Comparison of ENCODE assay signal across 12 cellular contexts in the genomic region with DNA sequence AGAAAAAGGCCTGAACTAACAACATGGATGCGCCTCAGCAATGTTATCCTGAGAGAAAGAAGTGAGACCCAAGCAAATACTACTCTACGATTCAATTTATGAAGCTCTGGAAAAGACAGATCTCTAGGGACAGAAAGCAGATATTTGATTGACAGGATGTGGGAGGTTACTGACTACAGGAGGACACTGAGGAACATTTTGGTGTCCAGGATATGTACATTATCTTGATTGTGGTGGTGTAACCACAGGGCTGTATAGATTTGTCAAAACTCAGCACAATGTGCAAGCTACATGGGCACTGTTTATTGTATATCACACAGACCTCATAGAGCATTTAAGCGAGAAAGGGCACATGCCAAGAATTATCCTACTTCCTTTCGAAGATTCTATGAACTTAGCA.
DNase-seq lines count a peak whose midpoint lies in the region; ATAC-seq, FAIRE-seq and TF ChIP-seq lines count a peak whose summit lies in the region.
"Had no signal": no experiment of that assay in that cellular context is flagged by ENCODE, and none has a peak within 500 bp of the region (broad histone marks: within the 10 kb centered on the region; RNA-seq: fewer than 3 reads in every experiment).

No MANE protein-coding gene starts in this region.

- no peak overlapping the region for H3K27ac ChIP-seq in K562 (ENCODE audit: extremely low read depth, low read depth, low read length)
- H3K27ac ChIP-seq: 22Rv1, HL-60 had no signal

- H3K4me1 Mint-ChIP-seq in activated CD4-positive, alpha-beta memory T cell treated with anti-CD3 and anti-CD28 coated beads, Interleukin-2, amount 10 ng/mL, durations not matched to agents 7 days and 5 days, result peaks cover 46% of the 10 kb centered on the region
- H3K4me1 Mint-ChIP-seq in activated CD4-positive, alpha-beta memory T cell treated with anti-CD3 and anti-CD28 coated beads for 36 hours (ENCODE audit: low read depth), result peaks cover 37% of the 10 kb centered on the region
- peaks cover 9% of the 10 kb centered on the region for H3K4me1 Mint-ChIP-seq in type B pancreatic cell (ENCODE audit: unreplicated experiment)

- BruUV-seq in K562 (replicated peaks; lab: Mats Ljungman, UMichigan), result no TSS peak

- TF ChIP-seq EP300 in K562 (IDR thresholded peaks at IDR 0.05; ENCODE audit: low read length), result no peak

- TF ChIP-seq RAD21 in K562 (CRISPR knock-in tag; conservative IDR thresholded peaks at IDR 0.05 in 1 of 2, IDR thresholded peaks at IDR 0.05 in 1 of 2), result no peak

- intact Hi-C loops in activated CD4-positive, alpha-beta memory T cell treated with anti-CD3 and anti-CD28 coated beads for 36 hours (cut with micrococcal nuclease), result no loop called here
- intact Hi-C loops in K562 (cut with micrococcal nuclease), result no loop called here

- H3K27me3 ChIP-seq in K562 (ENCODE audit: control insufficient read depth in 2 of 2, insufficient read depth in 2 of 2, low read length in 2 of 2), result no peaks in the 10 kb centered on the region

- no peaks in the 10 kb centered on the region for H3K9me1 ChIP-seq in K562 (ENCODE audit: control insufficient read depth, insufficient read depth, low read length)

- POLR2A ChIA-PET in activated CD4-positive, alpha-beta memory T cell treated with anti-CD3 and anti-CD28 coated beads, Interleukin-2, amount 10 ng/mL, durations not matched to agents 7 days and 5 days (lab: Charles Lee), result interaction anchor here (0.7 kb wide), 1 partner anchor 32 kb away, joined by 3 read pairs; no protein-coding TSS in a partner anchor
- POLR2A ChIA-PET in activated CD4-positive, alpha-beta memory T cell treated with anti-CD3 and anti-CD28 coated beads for 36 hours (lab: Charles Lee), result no interaction called here
- POLR2A ChIA-PET in K562 (lab: Yijun Ruan, JAX), result no interaction called here

- H3K4me1 ChIP-seq in K562 (replicated peaks in 1 of 2; ENCODE audit: control insufficient read depth in 2 of 2, insufficient read depth in 2 of 2, low read length in 2 of 2), result no peaks in the 10 kb centered on the region

- H3K9ac ChIP-seq in K562 (ENCODE audit: insufficient read depth in 1 of 2, low read depth in 2 of 2, low read length in 2 of 2), result no peak overlapping the region

- FAIRE-seq in D721Med (lab: Jason Lieb, UNC) (peak; percentile 97), K562 (lab: Jason Lieb, UNC) (no peak)

- peaks cover 6% of the 10 kb centered on the region for H3K36me3 Mint-ChIP-seq in activated CD4-positive, alpha-beta memory T cell treated with anti-CD3 and anti-CD28 coated beads, Interleukin-2, amount 10 ng/mL, durations not matched to agents 7 days and 5 days (ENCODE audit: low read depth)
- no peaks in the 10 kb centered on the region for H3K36me3 Mint-ChIP-seq in activated CD4-positive, alpha-beta memory T cell treated with anti-CD3 and anti-CD28 coated beads for 36 hours
- H3K36me3 Mint-ChIP-seq in type B pancreatic cell, result no peaks in the 10 kb centered on the region

- TF ChIP-seq CTCF in D721Med (IDR thresholded peaks at IDR 0.05; ENCODE audit: insufficient read depth, missing control alignments) (no peak), NB4 (IDR thresholded peaks at IDR 0.05; ENCODE audit: low read depth, low read length) (no peak), K562 (IDR thresholded peaks at IDR 0.05 in 2 of 3, conservative IDR thresholded peaks at IDR 0.05 in 1 of 3; ENCODE audit: insufficient read depth in 2 of 3, low read depth in 1 of 3, low read length in 3 of 3) (no peak), type B pancreatic cell (conservative IDR thresholded peaks at IDR 0.05) (no peak), GM20000 (IDR thresholded peaks at IDR 0.05; ENCODE audit: extremely low read depth, missing control alignments) (no peak)

- no peaks in the 10 kb centered on the region for H3K36me3 ChIP-seq in K562 (ENCODE audit: control insufficient read depth, insufficient read depth, low read length)

- H2AFZ ChIP-seq in K562 (ENCODE audit: low read depth, low read length), result no peak overlapping the region

- H3K4me3 Mint-ChIP-seq in activated CD4-positive, alpha-beta memory T cell treated with anti-CD3 and anti-CD28 coated beads, Interleukin-2, amount 10 ng/mL, durations not matched to agents 7 days and 5 days, result no peak overlapping the region
- no peak overlapping the region for H3K4me3 Mint-ChIP-seq in activated CD4-positive, alpha-beta memory T cell treated with anti-CD3 and anti-CD28 coated beads for 36 hours
- H3K4me3 Mint-ChIP-seq in type B pancreatic cell, result no peak overlapping the region

- H4K20me1 ChIP-seq in K562 (replicated peaks; ENCODE audit: control insufficient read depth, insufficient read depth, low read length), result no peaks in the 10 kb centered on the region

- TF ChIP-seq POLR2A in NB4 (IDR thresholded peaks at IDR 0.05; ENCODE audit: extremely low read depth, insufficient read length) (no peak), K562 (conservative IDR thresholded peaks at IDR 0.05) (no peak)

- no peaks in the 10 kb centered on the region for H3K9me3 ChIP-seq in K562 (replicated peaks; ENCODE audit: control insufficient read depth, insufficient read depth, low read depth, low read length)

- in situ Hi-C loops in K562 (cut with MboI), result no loop called here

- H3K4me3 ChIP-seq in NB4 (ENCODE audit: low read depth, low read length) (no peak overlapping the region), K562 (no peak overlapping the region)

- H3K4me2 ChIP-seq in K562 (ENCODE audit: insufficient read depth, low read length), result no peak overlapping the region

- H3K27ac Mint-ChIP-seq in activated CD4-positive, alpha-beta memory T cell treated with anti-CD3 and anti-CD28 coated beads, Interleukin-2, amount 10 ng/mL, durations not matched to agents 7 days and 5 days, result peak overlapping the region; percentile 13
- H3K27ac Mint-ChIP-seq in activated CD4-positive, alpha-beta memory T cell treated with anti-CD3 and anti-CD28 coated beads for 36 hours, result no peak overlapping the region
- H3K27ac Mint-ChIP-seq in type B pancreatic cell, result no peak overlapping the region

- H3K9me3 Mint-ChIP-seq in activated CD4-positive, alpha-beta memory T cell treated with anti-CD3 and anti-CD28 coated beads, Interleukin-2, amount 10 ng/mL, durations not matched to agents 7 days and 5 days, result no peaks in the 10 kb centered on the region
- no peaks in the 10 kb centered on the region for H3K9me3 Mint-ChIP-seq in activated CD4-positive, alpha-beta memory T cell treated with anti-CD3 and anti-CD28 coated beads for 36 hours
- no peaks in the 10 kb centered on the region for H3K9me3 Mint-ChIP-seq in type B pancreatic cell

- CTCF ChIA-PET in activated CD4-positive, alpha-beta memory T cell treated with anti-CD3 and anti-CD28 coated beads, Interleukin-2, amount 10 ng/mL, durations not matched to agents 7 days and 5 days (lab: Charles Lee), result no interaction called here
- CTCF ChIA-PET in activated CD4-positive, alpha-beta memory T cell treated with anti-CD3 and anti-CD28 coated beads for 36 hours (lab: Charles Lee), result no interaction called here
- CTCF ChIA-PET in K562 (lab: Yijun Ruan, JAX; ENCODE audit: low intra/inter-chr PET ratio), result no interaction called here

- no peaks in the 10 kb centered on the region for H3K27me3 Mint-ChIP-seq in activated CD4-positive, alpha-beta memory T cell treated with anti-CD3 and anti-CD28 coated beads, Interleukin-2, amount 10 ng/mL, durations not matched to agents 7 days and 5 days
- H3K27me3 Mint-ChIP-seq in activated CD4-positive, alpha-beta memory T cell treated with anti-CD3 and anti-CD28 coated beads for 36 hours, result no peaks in the 10 kb centered on the region
- H3K27me3 Mint-ChIP-seq in type B pancreatic cell, result no peaks in the 10 kb centered on the region

- no peak for ATAC-seq in K562

- WGBS in K562 (ENCODE audit: insufficient coverage, low coverage, missing lambda C conversion rate), result 28% methylated on average over 4 of the region's 4 CpGs

- no peak for DNase-seq in activated CD4-positive, alpha-beta memory T cell treated with anti-CD3 and anti-CD28 coated beads, Interleukin-2, amount 10 ng/mL, durations not matched to agents 7 days and 5 days
- no peak for DNase-seq in activated CD4-positive, alpha-beta memory T cell treated with anti-CD3 and anti-CD28 coated beads for 36 hours
- no peak for DNase-seq in D721Med (ENCODE audit: insufficient read length, low spot score)
- peak; percentile 9 for DNase-seq in NB4 (ENCODE audit: low read depth)
- no peak for DNase-seq in K562 (ENCODE audit: extremely low read depth in 1 of 4, low spot score in 3 of 4)
- DNase-seq in type B pancreatic cell (ENCODE audit: extremely low spot score, unreplicated experiment), result no peak
- DNase-seq in GM20000 (ENCODE audit: low spot score), result no peak
- DNase-seq in hepatic stellate cell (ENCODE audit: low spot score), result no peak
- DNase-seq: DMS 273 treated with DMSO at 0.1 percent for 48 hours, HCEC 1CT had no signal

- H3K79me2 ChIP-seq in K562 (ENCODE audit: control insufficient read depth, insufficient read depth, low read length), result no peaks in the 10 kb centered on the region

TF ChIP-seq in K562, 482 proteins besides CTCF, POLR2A, EP300 and RAD21:
- no peak for TF ChIP-seq BRF1 (IDR thresholded peaks at IDR 0.05; ENCODE audit: borderline replicate concordance, extremely low read depth, insufficient read length)
- TF ChIP-seq, protein P1, sequence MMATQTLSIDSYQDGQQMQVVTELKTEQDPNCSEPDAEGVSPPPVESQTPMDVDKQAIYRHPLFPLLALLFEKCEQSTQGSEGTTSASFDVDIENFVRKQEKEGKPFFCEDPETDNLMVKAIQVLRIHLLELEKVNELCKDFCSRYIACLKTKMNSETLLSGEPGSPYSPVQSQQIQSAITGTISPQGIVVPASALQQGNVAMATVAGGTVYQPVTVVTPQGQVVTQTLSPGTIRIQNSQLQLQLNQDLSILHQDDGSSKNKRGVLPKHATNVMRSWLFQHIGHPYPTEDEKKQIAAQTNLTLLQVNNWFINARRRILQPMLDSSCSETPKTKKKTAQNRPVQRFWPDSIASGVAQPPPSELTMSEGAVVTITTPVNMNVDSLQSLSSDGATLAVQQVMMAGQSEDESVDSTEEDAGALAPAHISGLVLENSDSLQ (IDR thresholded peaks at IDR 0.05), result peak; percentile 75
